26 cellular contexts compared by ENCODE assay signal in the genomic region with DNA sequence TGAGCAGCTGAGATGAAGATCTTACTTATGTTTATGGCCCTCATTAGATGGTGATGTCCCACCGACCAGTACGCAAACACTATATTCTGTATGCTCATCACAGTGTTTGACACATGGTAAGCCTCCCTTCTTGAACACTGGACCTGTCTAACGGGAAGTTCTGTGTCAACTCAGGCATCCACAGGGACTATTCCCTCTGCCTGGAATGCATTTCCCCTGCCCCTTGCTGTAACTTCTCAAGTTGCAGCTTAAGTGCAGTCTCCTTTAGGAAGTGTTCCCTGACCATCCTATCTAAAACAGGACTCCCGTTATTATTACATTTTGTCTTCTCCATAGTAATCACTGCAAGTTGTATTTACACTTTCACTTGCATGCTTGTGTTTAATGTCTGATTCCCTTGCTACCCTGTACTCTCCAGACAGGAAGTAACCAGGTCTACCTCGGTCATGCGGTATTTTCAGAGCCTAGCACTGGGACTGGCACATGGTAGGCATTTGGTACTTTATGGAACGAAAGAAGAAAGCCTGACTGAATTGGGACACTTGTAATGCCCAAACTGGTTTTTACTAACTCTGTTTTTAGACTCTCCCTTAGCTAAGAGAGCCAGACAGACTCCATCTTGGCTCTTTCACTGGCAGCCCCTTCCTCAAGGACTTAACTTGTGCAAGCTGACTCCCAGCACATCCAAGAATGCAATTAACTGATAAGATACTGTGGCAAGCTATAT.
"Had no signal": no experiment of that assay in that cellular context is flagged by ENCODE, and none has a peak within 500 bp of the region (broad histone marks: within the 10 kb centered on the region; RNA-seq: fewer than 3 reads in every experiment).

No MANE protein-coding gene starts in this region.

- DNase-seq: activated CD4-positive, alpha-beta memory T cell treated with anti-CD3 and anti-CD28 coated beads for 36 hours; activated CD4-positive, alpha-beta T cell treated with anti-CD3 and anti-CD28 coated beads for 48 hours; activated CD8-positive, alpha-beta memory T cell treated with anti-CD3 and anti-CD28 coated beads, Interleukin-2, amount 50 U/mL, for 4 hours; activated gamma-delta T cell; activated naive CD4-positive, alpha-beta T cell treated with anti-CD3 and anti-CD28 coated beads, Interleukin-2, amount 10 ng/mL, durations not matched to agents 7 days and 5 days; activated naive CD8-positive, alpha-beta T cell treated with anti-CD3 and anti-CD28 coated beads, Interleukin-2, amount 10 ng/mL, durations not matched to agents 7 days and 5 days; activated T-cell treated with anti-CD3 and anti-CD28 coated beads, Interleukin-2, amount 50 U/mL, for 1 hour; dorsolateral prefrontal cortex; effector memory CD4-positive, alpha-beta T cell; gastrocnemius medialis; glutamatergic neuron; islet precursor cell; left ventricle myocardium inferior; midbrain; naive thymus-derived CD8-positive, alpha-beta T cell; nucleus accumbens; pancreas; stimulated activated CD4-positive, alpha-beta T cell treated with anti-CD3 and anti-CD28 coated beads, Interleukin-15, amount 100 ng/mL, for 24 hours; stimulated activated CD4-positive, alpha-beta T cell treated with anti-CD3 and anti-CD28 coated beads, Interleukin-2, amount 100 ng/mL, for 24 hours; stimulated activated naive B cell treated with anti-CD40 and anti-IgM and Interleukin-4, amounts not matched to agents 10 μg/mL and 1 μg/mL and 100 μg/mL, for 72 hours had no signal

- H3K4me1 ChIP-seq: ascending aorta, pancreas, prostate gland had no signal

- H3K4me3 ChIP-seq: ascending aorta, coronary artery, dorsolateral prefrontal cortex, gastrocnemius medialis, left ventricle myocardium inferior, pancreas, prostate gland, tibial nerve had no signal

- H3K36me3 ChIP-seq: ascending aorta, gastrocnemius medialis, left ventricle myocardium inferior, pancreas, prostate gland had no signal

- H3K36me3 Mint-ChIP-seq: activated naive CD4-positive, alpha-beta T cell treated with anti-CD3 and anti-CD28 coated beads, Interleukin-2, amount 10 ng/mL, durations not matched to agents 7 days and 5 days had no signal

- FAIRE-seq: pancreas had no signal

- H3K27ac ChIP-seq: ascending aorta, coronary artery, gastrocnemius medialis, pancreas, prostate gland, tibial nerve had no signal

- ATAC-seq: gastrocnemius medialis; naive thymus-derived CD8-positive, alpha-beta T cell; pancreas; stimulated activated naive B cell treated with anti-CD40 and anti-IgM and Interleukin-4, amounts not matched to agents 10 μg/mL and 1 μg/mL and 100 μg/mL, for 72 hours had no signal

- H3K4me3 Mint-ChIP-seq: activated CD4-positive, alpha-beta memory T cell treated with anti-CD3 and anti-CD28 coated beads for 36 hours; activated naive CD4-positive, alpha-beta T cell treated with anti-CD3 and anti-CD28 coated beads, Interleukin-2, amount 10 ng/mL, durations not matched to agents 7 days and 5 days; activated naive CD8-positive, alpha-beta T cell treated with anti-CD3 and anti-CD28 coated beads, Interleukin-2, amount 10 ng/mL, durations not matched to agents 7 days and 5 days; brain; naive thymus-derived CD8-positive, alpha-beta T cell; neural crest cell; stimulated activated naive B cell treated with anti-CD40 and anti-IgM and Interleukin-4, amounts not matched to agents 10 μg/mL and 1 μg/mL and 100 μg/mL, for 72 hours had no signal

- H3K27me3 Mint-ChIP-seq: activated CD4-positive, alpha-beta memory T cell treated with anti-CD3 and anti-CD28 coated beads for 36 hours; activated naive CD4-positive, alpha-beta T cell treated with anti-CD3 and anti-CD28 coated beads, Interleukin-2, amount 10 ng/mL, durations not matched to agents 7 days and 5 days; activated naive CD8-positive, alpha-beta T cell treated with anti-CD3 and anti-CD28 coated beads, Interleukin-2, amount 10 ng/mL, durations not matched to agents 7 days and 5 days; brain; naive thymus-derived CD8-positive, alpha-beta T cell; stimulated activated naive B cell treated with anti-CD40 and anti-IgM and Interleukin-4, amounts not matched to agents 10 μg/mL and 1 μg/mL and 100 μg/mL, for 72 hours had no signal

- H3K27me3 ChIP-seq: ascending aorta, dorsolateral prefrontal cortex, gastrocnemius medialis, pancreas, tibial nerve had no signal

- H3K9me3 ChIP-seq: ascending aorta, gastrocnemius medialis, pancreas, prostate gland had no signal

- H3K27ac Mint-ChIP-seq: activated CD4-positive, alpha-beta memory T cell treated with anti-CD3 and anti-CD28 coated beads for 36 hours; activated naive CD4-positive, alpha-beta T cell treated with anti-CD3 and anti-CD28 coated beads, Interleukin-2, amount 10 ng/mL, durations not matched to agents 7 days and 5 days; activated naive CD8-positive, alpha-beta T cell treated with anti-CD3 and anti-CD28 coated beads, Interleukin-2, amount 10 ng/mL, durations not matched to agents 7 days and 5 days; naive thymus-derived CD8-positive, alpha-beta T cell; stimulated activated naive B cell treated with anti-CD40 and anti-IgM and Interleukin-4, amounts not matched to agents 10 μg/mL and 1 μg/mL and 100 μg/mL, for 72 hours had no signal
